8 cellular contexts compared by ENCODE assay signal in the genomic region with DNA sequence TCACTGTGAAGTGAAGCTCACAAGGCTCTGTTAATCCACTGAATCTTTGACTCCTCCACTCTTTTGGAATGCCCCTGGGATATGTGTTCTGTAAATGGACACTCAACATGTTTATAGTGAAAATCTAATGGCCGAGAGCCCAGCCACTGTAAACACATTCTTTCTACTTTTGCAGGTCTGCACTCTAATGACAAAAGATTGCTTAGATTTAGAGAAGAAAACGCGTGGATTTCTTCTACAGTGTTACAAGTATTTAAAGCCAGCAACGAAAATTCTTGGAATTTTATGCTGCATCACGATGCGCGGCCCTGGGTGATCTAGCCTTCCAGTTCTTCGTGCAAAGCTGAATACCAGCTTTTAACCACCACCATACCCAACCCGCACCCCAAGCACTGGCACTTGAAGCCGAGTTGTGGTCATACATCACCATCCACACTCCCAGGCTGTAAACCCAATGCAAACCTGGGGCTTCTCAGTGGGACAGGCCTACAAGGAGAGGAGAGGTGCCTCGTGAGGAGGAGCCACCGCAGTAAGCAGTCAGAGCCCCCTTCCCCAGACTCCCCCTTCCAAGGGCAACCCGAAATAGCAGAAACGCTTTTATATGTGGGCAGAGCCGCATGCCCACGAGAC. TPM values are rescaled to one million over a fixed set of nuclear protein-coding genes. Genes with fewer than 3 reads are reported as not detected.
A peak's percentile ranks its signal among the peaks of the same experiment; 100 is the strongest.
DNase-seq lines count a peak whose midpoint lies in the region; ATAC-seq, FAIRE-seq and TF ChIP-seq lines count a peak whose summit lies in the region.

No MANE protein-coding gene starts in this region.

- peak overlapping the region; percentile 91 for H3K4me3 Mint-ChIP-seq in activated CD8-positive, alpha-beta memory T cell treated with anti-CD3 and anti-CD28 coated beads, Interleukin-2, amount 10 ng/mL, durations not matched to agents 7 days and 5 days
- H3K4me3 Mint-ChIP-seq in activated naive CD8-positive, alpha-beta T cell treated with anti-CD3 and anti-CD28 coated beads, Interleukin-2, amount 10 ng/mL, durations not matched to agents 7 days and 5 days, result peak overlapping the region; percentile 73

- no peaks in the 10 kb centered on the region for H3K9me3 ChIP-seq in kidney (ENCODE audit: control insufficient read depth in 1 of 2, low read length in 2 of 2)
- H3K9me3 ChIP-seq in thyroid gland, result no peaks in the 10 kb centered on the region

- TF ChIP-seq CTCF in kidney (IDR thresholded peaks at IDR 0.05; ENCODE audit: borderline replicate concordance, extremely low read depth, insufficient read depth) (no peak), thyroid gland (IDR thresholded peaks at IDR 0.05) (no peak)

- intact Hi-C loops in kidney (cut with DNase I) (loop anchor here (10.0 kb wide), 1 partner anchor 228 kb away; no protein-coding TSS in a partner anchor), thyroid gland (cut with DNase I) (loop anchor here (5.0 to 10.0 kb wide), 2 partner anchors 280 to 538 kb away; partner anchors contain the start of genes CEP57L1 and SESN1)

- no peak for TF ChIP-seq POLR2A in thyroid gland (IDR thresholded peaks at IDR 0.05)

- no peaks in the 10 kb centered on the region for H3K27me3 ChIP-seq in thyroid gland

- POLR2A ChIA-PET in activated naive CD8-positive, alpha-beta T cell treated with anti-CD3 and anti-CD28 coated beads, Interleukin-2, amount 10 ng/mL, durations not matched to agents 7 days and 5 days (lab: Charles Lee), result no interaction called here

- H3K4me1 Mint-ChIP-seq in activated CD8-positive, alpha-beta memory T cell treated with anti-CD3 and anti-CD28 coated beads, Interleukin-2, amount 10 ng/mL, durations not matched to agents 7 days and 5 days, result peaks cover 15% of the 10 kb centered on the region
- peaks cover 12% of the 10 kb centered on the region for H3K4me1 Mint-ChIP-seq in activated naive CD8-positive, alpha-beta T cell treated with anti-CD3 and anti-CD28 coated beads, Interleukin-2, amount 10 ng/mL, durations not matched to agents 7 days and 5 days

- H3K9ac ChIP-seq in kidney (ENCODE audit: low read length in 2 of 2), result peak overlapping the region; percentile 74 to 77

- CTCF ChIA-PET in activated CD8-positive, alpha-beta memory T cell treated with anti-CD3 and anti-CD28 coated beads, Interleukin-2, amount 10 ng/mL, durations not matched to agents 7 days and 5 days (lab: Charles Lee), result interaction anchor here (0.9 to 2.5 kb wide), 5 partner anchors 8 to 336 kb away, joined by 3 to 9 read pairs (median 6); no protein-coding TSS in a partner anchor

- peaks cover 22% of the 10 kb centered on the region for H3K27me3 Mint-ChIP-seq in activated CD8-positive, alpha-beta memory T cell treated with anti-CD3 and anti-CD28 coated beads, Interleukin-2, amount 10 ng/mL, durations not matched to agents 7 days and 5 days
- H3K27me3 Mint-ChIP-seq in activated naive CD8-positive, alpha-beta T cell treated with anti-CD3 and anti-CD28 coated beads, Interleukin-2, amount 10 ng/mL, durations not matched to agents 7 days and 5 days, result peaks cover 30% of the 10 kb centered on the region

- H3K9me3 Mint-ChIP-seq in activated CD8-positive, alpha-beta memory T cell treated with anti-CD3 and anti-CD28 coated beads, Interleukin-2, amount 10 ng/mL, durations not matched to agents 7 days and 5 days (ENCODE audit: low read depth), result no peaks in the 10 kb centered on the region
- no peaks in the 10 kb centered on the region for H3K9me3 Mint-ChIP-seq in activated naive CD8-positive, alpha-beta T cell treated with anti-CD3 and anti-CD28 coated beads, Interleukin-2, amount 10 ng/mL, durations not matched to agents 7 days and 5 days

- no peaks in the 10 kb centered on the region for H3K36me3 ChIP-seq in kidney (ENCODE audit: control insufficient read depth in 1 of 2, insufficient read depth in 2 of 2, low read length in 2 of 2)
- H3K36me3 ChIP-seq in thyroid gland, result peaks cover 0 to 4% of the 10 kb centered on the region in 2 donors

- peaks cover 6 to 11% of the 10 kb centered on the region in 2 donors for H3K4me1 ChIP-seq in kidney (ENCODE audit: control insufficient read depth in 1 of 2, insufficient read depth in 1 of 2, low read depth in 1 of 2, low read length in 2 of 2)
- peaks cover 7 to 8% of the 10 kb centered on the region in 2 donors for H3K4me1 ChIP-seq in thyroid gland

- ATAC-seq in activated CD8-positive, alpha-beta memory T cell treated with anti-CD3 and anti-CD28 coated beads, Interleukin-2, amount 10 ng/mL, durations not matched to agents 7 days and 5 days, result no peak
- ATAC-seq in activated naive CD8-positive, alpha-beta T cell treated with anti-CD3 and anti-CD28 coated beads, Interleukin-2, amount 10 ng/mL, durations not matched to agents 7 days and 5 days (ENCODE audit: low read depth), result no peak

- DNase-seq in activated CD8-positive, alpha-beta memory T cell treated with anti-CD3 and anti-CD28 coated beads, Interleukin-2, amount 10 ng/mL, durations not matched to agents 7 days and 5 days, result no peak
- DNase-seq in activated CD8-positive, alpha-beta memory T cell treated with anti-CD3 and anti-CD28 coated beads, Interleukin-2, amount 50 U/mL, for 48 hours, result no peak
- DNase-seq in activated naive CD8-positive, alpha-beta T cell treated with anti-CD3 and anti-CD28 coated beads, Interleukin-2, amount 10 ng/mL, durations not matched to agents 7 days and 5 days, result no peak
- peak; percentile 70 for DNase-seq in kidney
- DNase-seq in thyroid gland, result no peak
- DNase-seq in amniotic stem cell (lab: John Stamatoyannopoulos, UW), result no peak
- DNase-seq in globus pallidus (ENCODE audit: low spot score), result no peak
- DNase-seq in stimulated activated CD4-positive, alpha-beta T cell treated with anti-CD3 and anti-CD28 coated beads, Interleukin-4, amount 100 ng/mL, for 4 hours, result no peak

- H3K4me3 ChIP-seq in kidney (ENCODE audit: low read length in 2 of 2), result peak overlapping the region; percentile 83 to 87
- H3K4me3 ChIP-seq in thyroid gland (replicated peaks in 1 of 3), result peak overlapping the region in 2 of 3 donors; percentile 47 to 96

- WGBS in thyroid gland, 2 donors, result 43 to 50% methylated on average over 15 to 16 of the region's 16 CpGs

- H3K27ac ChIP-seq in kidney (ENCODE audit: low read depth in 2 of 2, low read length in 2 of 2), result peak overlapping the region; percentile 61 to 86
- H3K27ac ChIP-seq in thyroid gland, result peak overlapping the region; percentile 63 to 100 (median 98)

- FAIRE-seq in kidney (lab: Jason Lieb, UNC), result no peak

- H3K36me3 Mint-ChIP-seq in activated CD8-positive, alpha-beta memory T cell treated with anti-CD3 and anti-CD28 coated beads, Interleukin-2, amount 10 ng/mL, durations not matched to agents 7 days and 5 days, result peaks cover 4% of the 10 kb centered on the region
- H3K36me3 Mint-ChIP-seq in activated naive CD8-positive, alpha-beta T cell treated with anti-CD3 and anti-CD28 coated beads, Interleukin-2, amount 10 ng/mL, durations not matched to agents 7 days and 5 days, result peaks cover 1% of the 10 kb centered on the region

- peak overlapping the region; percentile 28 for H3K27ac Mint-ChIP-seq in activated CD8-positive, alpha-beta memory T cell treated with anti-CD3 and anti-CD28 coated beads, Interleukin-2, amount 10 ng/mL, durations not matched to agents 7 days and 5 days
- H3K27ac Mint-ChIP-seq in activated naive CD8-positive, alpha-beta T cell treated with anti-CD3 and anti-CD28 coated beads, Interleukin-2, amount 10 ng/mL, durations not matched to agents 7 days and 5 days, result peak overlapping the region; percentile 25

RNA-seq across cellular contexts. Expression of gene FOXO3, which starts 3.7 kb away (rescaled TPM):
- total RNA-seq in activated CD8-positive, alpha-beta memory T cell treated with anti-CD3 and anti-CD28 coated beads, Interleukin-2, amount 10 ng/mL, durations not matched to agents 7 days and 5 days, result 10 to 100 TPM; 13.4 to 14.7 TPM
- 10 to 100 TPM; 20.0 to 21.2 TPM for total RNA-seq in activated naive CD8-positive, alpha-beta T cell treated with anti-CD3 and anti-CD28 coated beads, Interleukin-2, amount 10 ng/mL, durations not matched to agents 7 days and 5 days
- total RNA-seq in kidney (76.1 TPM), thyroid gland (100 to 1,000 TPM in 1 of 4 donors, 10 to 100 TPM in 3; 61.8 to 103 (median 76.8) TPM)
- 9.4 TPM for polyA plus RNA-seq in kidney (ENCODE audit: insufficient read depth, low read depth, low replicate concordance)
